8 cellular contexts compared by ENCODE assay signal in the genomic region with DNA sequence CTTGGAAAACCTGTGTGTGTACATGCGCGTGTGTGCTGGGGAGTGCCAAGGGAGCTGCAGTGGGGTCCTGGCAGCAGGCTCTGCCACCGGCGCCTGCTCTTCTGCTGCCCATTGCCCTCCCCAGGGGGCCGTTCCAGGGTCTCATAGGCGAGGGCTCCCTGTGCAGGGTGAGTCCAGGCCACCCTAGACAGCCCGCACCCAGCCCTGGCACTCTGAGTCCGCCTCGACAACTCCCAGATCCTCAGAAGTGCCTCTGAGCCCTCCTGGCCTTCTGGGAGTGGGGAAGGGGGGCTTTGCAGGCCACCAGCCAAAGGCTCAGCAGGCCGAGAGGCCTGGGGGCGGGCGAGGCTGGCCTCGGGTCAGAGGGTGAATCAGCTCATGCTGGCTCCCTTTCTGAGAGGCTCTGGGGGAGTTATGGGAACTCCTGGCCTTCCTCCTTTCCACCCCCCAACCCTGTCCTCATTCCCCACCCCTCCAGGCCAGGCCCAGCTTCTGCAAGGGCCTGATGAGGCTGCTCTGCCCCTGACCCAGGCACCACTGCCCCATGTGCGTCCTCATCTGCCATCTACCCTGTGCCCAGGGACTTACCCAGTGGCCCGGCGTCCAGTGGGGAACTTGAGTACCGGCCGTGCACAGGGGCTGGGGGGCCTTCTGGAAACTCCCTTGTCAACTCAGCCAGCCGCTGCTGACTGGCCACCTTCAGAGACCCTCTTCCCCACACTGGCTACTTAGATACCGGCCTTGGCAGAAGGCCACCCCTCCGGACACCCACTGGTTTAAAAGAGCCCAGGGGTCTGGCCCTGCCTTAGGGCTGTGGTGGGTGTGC. TPM values are rescaled to one million over a fixed set of nuclear protein-coding genes. Genes with fewer than 3 reads are reported as not detected.
DNase-seq lines count a peak whose midpoint lies in the region; ATAC-seq, FAIRE-seq and TF ChIP-seq lines count a peak whose summit lies in the region.

No MANE protein-coding gene starts in this region.

- no peak for DNase-seq in RWPE2 (ENCODE audit: low spot score)
- DNase-seq in cardiac muscle cell (ENCODE audit: low read depth in 1 of 2, low spot score in 1 of 2): no peak
- DNase-seq in urothelium cell line (ENCODE audit: low spot score): no peak
- DNase-seq in stimulated activated CD8-positive, alpha-beta memory T cell treated with anti-CD3 and anti-CD28 coated beads, Interleukin-4, amount 100 ng/mL, for 48 hours: no peak
- DNase-seq in NCI-H1105 (lab: John Stamatoyannopoulos, UW): no peak

- ATAC-seq in RWPE2 (ENCODE audit: low read depth) (no peak), HG03354 (IDR thresholded peaks at IDR 0.05; ENCODE audit: poor library complexity, severe bottlenecking, unreplicated experiment) (no peak)

- H3K4me2 ChIP-seq in DOHH2 (ENCODE audit: low read length): peak overlapping the region; percentile 75

- H3K36me3 ChIP-seq in DOHH2 (ENCODE audit: control insufficient read depth, low read length) (peaks cover 9% of the 10 kb centered on the region), RWPE2 (ENCODE audit: low read depth) (peaks cover 11% of the 10 kb centered on the region), cardiac muscle cell (no peaks in the 10 kb centered on the region), rectal smooth muscle tissue (ENCODE audit: control insufficient read depth, insufficient read depth, low read length) (no peaks in the 10 kb centered on the region)

- no peak for FAIRE-seq in urothelium cell line (lab: Jason Lieb, UNC)

- H3K27me3 ChIP-seq in DOHH2 (ENCODE audit: control insufficient read depth, low read length): peaks cover 40% of the 10 kb centered on the region
- H3K27me3 ChIP-seq in RWPE2 (ENCODE audit: insufficient read depth, poor library complexity, severe bottlenecking): no peaks in the 10 kb centered on the region
- no peaks in the 10 kb centered on the region for H3K27me3 ChIP-seq in cardiac muscle cell
- H3K27me3 ChIP-seq in rectal smooth muscle tissue (ENCODE audit: control insufficient read depth, insufficient read depth, low read length): no peaks in the 10 kb centered on the region

- H3K4me3 ChIP-seq in DOHH2 (ENCODE audit: low read length) (peak overlapping the region; percentile 89), RWPE2 (ENCODE audit: severe bottlenecking) (no peak overlapping the region), cardiac muscle cell (no peak overlapping the region), rectal smooth muscle tissue (ENCODE audit: low read length) (peak overlapping the region; percentile 80)

- no peaks in the 10 kb centered on the region for H3F3A ChIP-seq in DOHH2 (ENCODE audit: control insufficient read depth, insufficient read depth)

- no peak for TF ChIP-seq CTCF in DOHH2 (IDR thresholded peaks at IDR 0.05; ENCODE audit: low read depth, low read length, poor library complexity, severe bottlenecking)
- TF ChIP-seq CTCF in RWPE2 (IDR thresholded peaks at IDR 0.05; ENCODE audit: poor library complexity, severe bottlenecking): no peak
- TF ChIP-seq CTCF in cardiac muscle cell (IDR thresholded peaks at IDR 0.05; ENCODE audit: low read depth, low read length): no peak

- peaks cover 9% of the 10 kb centered on the region for H3K79me2 ChIP-seq in DOHH2 (ENCODE audit: control insufficient read depth, low read length)

- H3K4me1 ChIP-seq in DOHH2 (ENCODE audit: control insufficient read depth, low read length) (peaks cover 46% of the 10 kb centered on the region), RWPE2 (ENCODE audit: insufficient read depth, poor library complexity, severe bottlenecking) (peaks cover 5% of the 10 kb centered on the region), cardiac muscle cell (ENCODE audit: low read depth) (peaks cover 32% of the 10 kb centered on the region), rectal smooth muscle tissue (ENCODE audit: control insufficient read depth, insufficient read depth, low read length) (peaks cover 8% of the 10 kb centered on the region)

- H3K9me3 ChIP-seq in DOHH2 (ENCODE audit: control insufficient read depth, insufficient read depth, low read length) (no peaks in the 10 kb centered on the region), RWPE2 (ENCODE audit: severe bottlenecking) (no peaks in the 10 kb centered on the region), cardiac muscle cell (ENCODE audit: low read depth) (no peaks in the 10 kb centered on the region)

- H4K20me1 ChIP-seq in DOHH2 (ENCODE audit: control insufficient read depth, insufficient read depth, low read depth, low read length): peaks cover 8% of the 10 kb centered on the region; the same call in 1 of the 2 replicates

- peak overlapping the region; percentile 65; the same call in 1 of the 2 replicates for H3K27ac ChIP-seq in DOHH2 (ENCODE audit: low read depth, low read length)
- H3K27ac ChIP-seq in RWPE2 (ENCODE audit: poor library complexity, severe bottlenecking): peak overlapping the region; percentile 86
- H3K27ac ChIP-seq in cardiac muscle cell: peak overlapping the region; percentile 92
- H3K27ac ChIP-seq in rectal smooth muscle tissue (ENCODE audit: low read depth, low read length): peak overlapping the region; percentile 88

- H3K9me2 ChIP-seq in DOHH2 (replicated peaks; ENCODE audit: control insufficient read depth, low read length): no peaks in the 10 kb centered on the region

- H3K9ac ChIP-seq in rectal smooth muscle tissue (ENCODE audit: low read length): peak overlapping the region; percentile 36

RNA-seq across cellular contexts. Expression of a gene that starts 2.1 kb away (rescaled TPM):
- total RNA-seq in cardiac muscle cell: 32.0 and 33.0 TPM in 2 replicates
- 27.4 and 27.6 TPM in 2 replicates for polyA plus RNA-seq in cardiac muscle cell

RNA-seq across cellular contexts. Expression of a gene that starts 2.3 kb away (rescaled TPM):
- total RNA-seq in cardiac muscle cell: 46.9 and 51.1 TPM in 2 replicates
- polyA plus RNA-seq in cardiac muscle cell: 196 and 203 TPM in 2 replicates

RNA-seq across cellular contexts. Expression of a gene that starts 14.4 kb away (rescaled TPM):
- total RNA-seq in cardiac muscle cell: 804 and 1,173 TPM in 2 replicates
- polyA plus RNA-seq in cardiac muscle cell: 1,364 and 1,845 TPM in 2 replicates

RNA-seq across cellular contexts. Expression of a gene that starts 37.4 kb away (rescaled TPM):
- 6.8 and 8.8 TPM in 2 replicates for total RNA-seq in cardiac muscle cell
- polyA plus RNA-seq in cardiac muscle cell: 4.4 and 6.4 TPM in 2 replicates

Comparison
In these comparisons a context has a peak if more than half of its experiments do, and no peak if none do; other contexts are left out.
1. H3K4me3 ChIP-seq: peak in DOHH2 (single experiment) and rectal smooth muscle tissue (single experiment); none in RWPE2 (single experiment) and cardiac muscle cell (single experiment).
2. Peak in every context shown above with its lines, with median percentiles within 50 percentile points of each other: H3K27ac ChIP-seq.